ENCODE assay signal across 19 cellular contexts in the genomic region with DNA sequence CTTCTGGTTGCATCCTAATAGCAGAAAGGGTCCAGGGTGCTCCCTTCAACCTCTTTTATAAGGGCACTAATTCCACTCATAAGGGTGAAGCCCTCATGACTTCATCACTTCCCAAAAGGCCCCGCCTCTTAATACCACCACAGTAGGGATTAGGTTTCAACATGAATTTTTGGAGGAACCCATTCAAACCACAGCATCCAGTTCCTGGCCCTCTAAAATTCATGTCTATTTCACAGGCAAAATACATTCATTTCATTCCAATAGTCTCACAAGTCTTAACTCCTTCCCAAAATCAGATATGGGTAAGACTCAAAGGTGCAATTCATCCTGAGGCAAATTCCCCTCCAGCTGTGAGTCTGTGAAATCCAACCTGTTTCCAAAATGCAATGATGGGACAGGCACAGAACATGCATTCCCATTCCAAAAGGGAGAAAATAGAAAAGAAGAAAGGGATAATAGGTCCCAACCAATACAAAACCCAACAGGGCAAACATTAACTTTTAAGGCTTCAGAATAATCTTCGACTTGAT.
A peak's percentile ranks its signal among the peaks of the same experiment; 100 is the strongest.
DNase-seq lines count a peak whose midpoint lies in the region; ATAC-seq and TF ChIP-seq lines count a peak whose summit lies in the region.
"Had no signal": no experiment of that assay in that cellular context is flagged by ENCODE, and none has a peak within 500 bp of the region (broad histone marks: within the 10 kb centered on the region; RNA-seq: fewer than 3 reads in every experiment).

No MANE protein-coding gene starts in this region.

- H3K27ac ChIP-seq in RWPE1 (peak overlapping the region; percentile 52), trophoblast cell (ENCODE audit: low read depth, low read length) (peak overlapping the region; percentile 54), right cardiac atrium (ENCODE audit: low read length) (no peak overlapping the region), transverse colon (no peak overlapping the region)
- H3K27ac ChIP-seq: PC-9 had no signal

- in situ Hi-C loops in transverse colon (cut with MboI; ENCODE audit: low pct_ligation_motif_present in 1 of 4, low pct_unique_long_range_greater_than_20kb in 1 of 4, low sequenced_read_pairs in 3 of 4) = no loop called here

- no peak for TF ChIP-seq POLR2A in transverse colon (IDR thresholded peaks at IDR 0.05)

- no peak overlapping the region for H4K8ac ChIP-seq in trophoblast cell (ENCODE audit: low read depth, low read length)

- H2BK12ac ChIP-seq in trophoblast cell (ENCODE audit: low read length) = no peak overlapping the region

- H3K4me2 ChIP-seq in trophoblast cell (ENCODE audit: low read length) = no peak overlapping the region
- H3K4me2 ChIP-seq: PC-9 had no signal

- POLR2A ChIA-PET in RWPE1 (lab: Yijun Ruan, JAX; ENCODE audit: low non-redundant PET) = no interaction called here

- no peaks in the 10 kb centered on the region for H3K79me1 ChIP-seq in trophoblast cell (ENCODE audit: low read length)

- H3K9ac ChIP-seq in trophoblast cell (ENCODE audit: low read length) = no peak overlapping the region

- H3K36me3 ChIP-seq in trophoblast cell (ENCODE audit: control insufficient read depth in 1 of 2, insufficient read depth in 2 of 2, low read length in 2 of 2) = no peaks in the 10 kb centered on the region
- H3K36me3 ChIP-seq in transverse colon = peaks cover 0 to 5% (median 0%) of the 10 kb centered on the region in 4 donors
- H3K36me3 ChIP-seq: MG63 had no signal

- DNase-seq in EH (ENCODE audit: low read depth) (peak; percentile 52), RWPE1 (ENCODE audit: low spot score) (no peak), fibroblast of mammary gland (ENCODE audit: low read depth) (peak; percentile 8), trophoblast cell (peak; percentile 79 to 95), right cardiac atrium (no peak), transverse colon (no peak)
- DNase-seq in activated T-cell treated with anti-CD3 and anti-CD28 coated beads, Interleukin-2, amount 50 U/mL, for 1 hour = no peak
- DNase-seq: DMS53, MG63, NCI-H1048, NCI-H1436, NCI-H187 treated with DMSO at 0.1 percent for 48 hours, NCI-H2227 treated with DMSO at 0.1 percent for 48 hours, NCI-H510A, NCI-H748 treated with DMSO at 0.1 percent for 48 hours, PC-9, SIG-M5 had no signal

- ATAC-seq in HG02759 (IDR thresholded peaks at IDR 0.05; ENCODE audit: unreplicated experiment) (no peak), right cardiac atrium (no peak)
- ATAC-seq: SK-N-SH treated with all-trans-retinoic acid at 6 μM for 48 hours had no signal

- CTCF ChIA-PET in RWPE1 (lab: Yijun Ruan, JAX) = no interaction called here

- TF ChIP-seq CTCF in RWPE1 (conservative IDR thresholded peaks at IDR 0.05; ENCODE audit: low read depth) (no peak), fibroblast of mammary gland (conservative IDR thresholded peaks at IDR 0.05; ENCODE audit: control insufficient read depth, insufficient read depth, low read depth, low read length) (no peak), transverse colon (IDR thresholded peaks at IDR 0.05) (no peak)

- no peak overlapping the region for H3K23ac ChIP-seq in trophoblast cell (ENCODE audit: low read length)

- no peak overlapping the region for H4K12ac ChIP-seq in trophoblast cell (ENCODE audit: low read depth, low read length)

- H3K4ac ChIP-seq in trophoblast cell (ENCODE audit: low read depth, low read length) = no peak overlapping the region

- no peak overlapping the region for H4K91ac ChIP-seq in trophoblast cell (ENCODE audit: low read depth, low read length)

- H3K9me3 ChIP-seq in trophoblast cell (ENCODE audit: insufficient read depth, low read depth, low read length) (no peaks in the 10 kb centered on the region), right cardiac atrium (ENCODE audit: control insufficient read depth, low read length) (no peaks in the 10 kb centered on the region), transverse colon (no peaks in the 10 kb centered on the region)
- H3K9me3 ChIP-seq: MG63 had no signal

- intact Hi-C loops in right cardiac atrium (cut with DNase I) (no loop called here), transverse colon (cut with DNase I; ENCODE audit: low total_unique reads) (no loop called here)

- no peak for TF ChIP-seq EP300 in transverse colon (IDR thresholded peaks at IDR 0.05; ENCODE audit: low read depth)

- peak overlapping the region; percentile 23 for H2BK120ac ChIP-seq in trophoblast cell (ENCODE audit: insufficient read depth, low read length, poor library complexity)

- H3K27me3 ChIP-seq in trophoblast cell (ENCODE audit: insufficient read depth, low read length) = no peaks in the 10 kb centered on the region
- H3K27me3 ChIP-seq in right cardiac atrium (ENCODE audit: control insufficient read depth, insufficient read depth) = no peaks in the 10 kb centered on the region
- H3K27me3 ChIP-seq in transverse colon = no peaks in the 10 kb centered on the region
- H3K27me3 ChIP-seq: MG63 had no signal

- H3K4me3 ChIP-seq in fibroblast of mammary gland (ENCODE audit: control insufficient read depth, low read depth, low read length) (no peak overlapping the region), trophoblast cell (ENCODE audit: low read depth, low read length) (no peak overlapping the region), right cardiac atrium (ENCODE audit: low read length) (no peak overlapping the region), transverse colon (no peak overlapping the region)
- H3K4me3 ChIP-seq: MG63, PC-9 had no signal

- no peak overlapping the region for H3K18ac ChIP-seq in trophoblast cell (ENCODE audit: low read length)

- peak overlapping the region; percentile 49 for H2BK5ac ChIP-seq in trophoblast cell (ENCODE audit: low read depth, low read length, poor library complexity)

- no CpG with 5 or more reads among the region's 2 CpGs for WGBS in trophoblast cell (ENCODE audit: extremely low coverage, insufficient coverage, insufficient read length)
- 97% methylated on average over 2 of the region's 2 CpGs for WGBS in right cardiac atrium
- WGBS in transverse colon (ENCODE audit: low coverage in 1 of 2), 2 donors = 91 to 94% methylated on average over 2 of the region's 2 CpGs

- no peak overlapping the region for H3K14ac ChIP-seq in trophoblast cell (ENCODE audit: low read length)

- no peak overlapping the region for H2AK5ac ChIP-seq in trophoblast cell (ENCODE audit: low read length)

- H3K4me1 ChIP-seq in trophoblast cell (ENCODE audit: control insufficient read depth in 1 of 2, insufficient read depth in 2 of 2, low read length in 2 of 2) = peaks cover 4 to 7% of the 10 kb centered on the region in 2 experiments
- no peaks in the 10 kb centered on the region for H3K4me1 ChIP-seq in right cardiac atrium (ENCODE audit: control insufficient read depth, insufficient read depth, low read length)
- no peaks in the 10 kb centered on the region for H3K4me1 ChIP-seq in transverse colon

- H3K79me2 ChIP-seq in trophoblast cell (ENCODE audit: control insufficient read depth, insufficient read depth, low read length, poor library complexity) = no peaks in the 10 kb centered on the region

- H2AFZ ChIP-seq in trophoblast cell (ENCODE audit: insufficient read depth, low read length, poor library complexity) = no peak overlapping the region
- H2AFZ ChIP-seq: PC-9 had no signal

Comparison
In these comparisons a context has a peak if more than half of its experiments do, and no peak if none do; other contexts are left out.
1. DNase-seq: peak in EH (single experiment), fibroblast of mammary gland (single experiment) and trophoblast cell (2 of 2); none in RWPE1 (single experiment), right cardiac atrium (0 of 3), transverse colon (single experiment) and activated T-cell treated with anti-CD3 and anti-CD28 coated beads, Interleukin-2, amount 50 U/mL, for 1 hour (single experiment).
2. H3K27ac ChIP-seq: peak in RWPE1 (single experiment) and trophoblast cell (single experiment); none in right cardiac atrium (single experiment) and transverse colon (0 of 4).